ENCODE assay signal across 19 cellular contexts in genomic region chr5:162488077-162488476, GRCh38.
A peak's percentile ranks its signal among the peaks of the same experiment; 100 is the strongest.
DNase-seq lines count a peak whose midpoint lies in the region; ATAC-seq and TF ChIP-seq lines count a peak whose summit lies in the region.
"Had no signal": no experiment of that assay in that cellular context is flagged by ENCODE, and none has a peak within 500 bp of the region (broad histone marks: within the 10 kb centered on the region; RNA-seq: fewer than 3 reads in every experiment).

No MANE protein-coding gene starts in this region.

- H3K27me3 ChIP-seq in PC-3 (ENCODE audit: low read length) = no peaks in the 10 kb centered on the region
- H3K27me3 ChIP-seq: BLaER1 had no signal

- DNase-seq in PC-3 (peak; percentile 57), cardiac fibroblast (ENCODE audit: low read depth in 2 of 2) (peak; percentile 0 to 80), kidney tubule cell (ENCODE audit: low spot score) (peak; percentile 59), left colon (no peak), NOMO-1 treated with dmso at 0.1 percent for 144 hours (lab: John Stamatoyannopoulos, UW; ENCODE audit: unreplicated experiment) (no peak), NCI-H226 (no peak)
- DNase-seq: CD8-positive, alpha-beta memory T cell; DMS79 treated with DMSO at 0.1 percent for 48 hours; GOT3; KG1; NCI-H1048; NCI-H146; NCI-H2081 treated with DMSO at 0.1 percent for 48 hours; NCI-H510A treated with DMSO at 0.1 percent for 48 hours; SHP77 treated with DMSO at 0.1 percent for 48 hours had no signal

- H3K4me1 ChIP-seq in PC-3 (ENCODE audit: insufficient read depth, low read length) = peaks cover 3% of the 10 kb centered on the region; the same call in 1 of the 2 replicates

- ATAC-seq in PC-3 (no peak), GM21619 (IDR thresholded peaks at IDR 0.05; ENCODE audit: unreplicated experiment) (no peak), left colon (no peak)
- ATAC-seq: HepG2, Panc1 had no signal

- POLR2A ChIA-PET in PC-3 (lab: Charles Lee; ENCODE audit: unreplicated experiment) = no interaction called here

- intact Hi-C loops in PC-3 (cut with micrococcal nuclease) = no loop called here
- intact Hi-C loops in left colon (cut with DNase I, micrococcal nuclease) = no loop called here

- no peaks in the 10 kb centered on the region for H3K79me2 ChIP-seq in PC-3 (ENCODE audit: low read length)

- H4K20me1 ChIP-seq in PC-3 (ENCODE audit: low read length) = no peaks in the 10 kb centered on the region
- H4K20me1 ChIP-seq: BLaER1 had no signal

- no peak overlapping the region for H3K9ac ChIP-seq in PC-3 (ENCODE audit: low read length)
- H3K9ac ChIP-seq: BLaER1 had no signal

- H3F3A ChIP-seq in PC-3 (ENCODE audit: low read length, unreplicated experiment) = no peaks in the 10 kb centered on the region

- no TSS peak for BruUV-seq in PC-3 (replicated peaks; lab: Mats Ljungman, UMichigan)

- no peaks in the 10 kb centered on the region for H3K36me3 ChIP-seq in PC-3 (ENCODE audit: low read depth, low read length)
- H3K36me3 ChIP-seq: BLaER1 had no signal

- no peak for TF ChIP-seq CTCF in PC-3 (conservative IDR thresholded peaks at IDR 0.05; ENCODE audit: low read depth, low read length)
- no peak for TF ChIP-seq CTCF in cardiac fibroblast (IDR thresholded peaks at IDR 0.05; ENCODE audit: low read depth, low read length)

- no peaks in the 10 kb centered on the region for H3K9me3 ChIP-seq in PC-3 (ENCODE audit: low read length)
- H3K9me3 ChIP-seq: BLaER1 had no signal

- CTCF ChIA-PET in PC-3 (lab: Charles Lee) = no interaction called here

- no peak overlapping the region for H2AFZ ChIP-seq in PC-3 (ENCODE audit: low read length)

- H3K27ac ChIP-seq in PC-3 (ENCODE audit: low read length) = peak overlapping the region; percentile 42
- H3K27ac ChIP-seq: BLaER1 had no signal

- H3K4me2 ChIP-seq in PC-3 (ENCODE audit: low read length) = peak overlapping the region; percentile 29; the same call in 1 of the 2 replicates
- H3K4me2 ChIP-seq: BLaER1 had no signal

- H3K4me3 ChIP-seq in PC-3 (ENCODE audit: low read length) (no peak overlapping the region), cardiac fibroblast (replicated peaks in 1 of 2; ENCODE audit: low read depth in 2 of 2, low read length in 2 of 2) (no peak overlapping the region)
- H3K4me3 ChIP-seq: BLaER1 had no signal

- no peaks in the 10 kb centered on the region for H3K9me2 ChIP-seq in PC-3 (replicated peaks; ENCODE audit: low read length)

Comparison
In these comparisons a context has a peak if more than half of its experiments do, and no peak if none do; other contexts are left out.
1. DNase-seq: peak in PC-3 (single experiment), cardiac fibroblast (2 of 2) and kidney tubule cell (single experiment); none in left colon (0 of 2), NOMO-1 treated with dmso at 0.1 percent for 144 hours (single experiment) and NCI-H226 (single experiment).